Comparison of ENCODE assay signal across 1 cellular context in genomic region chr7:151304296-151304695, GRCh38.
TF ChIP-seq lines count a peak whose summit lies in the region.

No MANE protein-coding gene starts in this region.

TF ChIP-seq in HepG2, 621 proteins besides CTCF, POLR2A, EP300 and RAD21:
- TF ChIP-seq ZNF816 (CRISPR knock-in tag; IDR thresholded peaks at IDR 0.05; ENCODE audit: borderline replicate concordance) = 0 out of 2 replicates have a peak, but pooled peaks have one; percentile 3
